ENCODE assay signal across 14 cellular contexts in genomic region chr10:43809211-43809930, GRCh38.
DNase-seq lines count a peak whose midpoint lies in the region; ATAC-seq, FAIRE-seq and TF ChIP-seq lines count a peak whose summit lies in the region.
"Had no signal": no experiment of that assay in that cellular context is flagged by ENCODE, and none has a peak within 500 bp of the region (broad histone marks: within the 10 kb centered on the region; RNA-seq: fewer than 3 reads in every experiment).

No MANE protein-coding gene starts in this region.

- no peaks in the 10 kb centered on the region for H4K20me1 ChIP-seq in BLaER1

- H3K4me3 ChIP-seq in BLaER1 (no peak overlapping the region), epithelial cell of proximal tubule (ENCODE audit: low read depth, low read length) (no peak overlapping the region), dorsolateral prefrontal cortex (no peak overlapping the region)

- no peaks in the 10 kb centered on the region for H3K36me3 Mint-ChIP-seq in osteocyte (ENCODE audit: unreplicated experiment)

- H3K4me1 ChIP-seq in BLaER1 = peaks cover 68% of the 10 kb centered on the region
- H3K4me1 ChIP-seq: Caco-2 had no signal

- no peak for ATAC-seq in GM21423 (IDR thresholded peaks at IDR 0.05; ENCODE audit: unreplicated experiment)
- ATAC-seq: activated T-cell treated with anti-CD3 and anti-CD28 coated beads, Interleukin-2, amount 50 U/mL, for 72 hours; HepG2 had no signal

- peaks cover 45% of the 10 kb centered on the region for H3K4me1 Mint-ChIP-seq in osteocyte (ENCODE audit: unreplicated experiment)

- H3K27me3 Mint-ChIP-seq in osteocyte (ENCODE audit: unreplicated experiment) = peaks cover 8% of the 10 kb centered on the region
- H3K27me3 Mint-ChIP-seq: dendritic cell treated with granulocyte-macrophage colony-stimulating factor and Interleukin-4, amounts not matched to agents 40 ng/mL and 50 ng/mL, for 4 days had no signal

- no peaks in the 10 kb centered on the region for H3K9me3 Mint-ChIP-seq in osteocyte (ENCODE audit: unreplicated experiment)
- H3K9me3 Mint-ChIP-seq: activated T-cell treated with anti-CD3 and anti-CD28 coated beads, Interleukin-2, amount 50 U/mL, for 72 hours; dendritic cell treated with granulocyte-macrophage colony-stimulating factor and Interleukin-4, amounts not matched to agents 40 ng/mL and 50 ng/mL, for 4 days had no signal

- no peaks in the 10 kb centered on the region for H3K9me3 ChIP-seq in BLaER1
- H3K9me3 ChIP-seq: Caco-2 had no signal

- H3K4me3 Mint-ChIP-seq in osteocyte (ENCODE audit: unreplicated experiment) = peak overlapping the region; percentile 20
- H3K4me3 Mint-ChIP-seq: activated T-cell treated with anti-CD3 and anti-CD28 coated beads, Interleukin-2, amount 50 U/mL, for 72 hours; dendritic cell treated with granulocyte-macrophage colony-stimulating factor and Interleukin-4, amounts not matched to agents 40 ng/mL and 50 ng/mL, for 4 days had no signal

- no peaks in the 10 kb centered on the region for H3K36me3 ChIP-seq in BLaER1

- intact Hi-C loops in dorsolateral prefrontal cortex (cut with DNase I) = no loop called here

- no peak for TF ChIP-seq CTCF in epithelial cell of proximal tubule (conservative IDR thresholded peaks at IDR 0.05; ENCODE audit: low read depth, low read length)
- TF ChIP-seq CTCF in osteocyte (IDR thresholded peaks at IDR 0.05) = no peak
- no peak for TF ChIP-seq CTCF in dorsolateral prefrontal cortex (IDR thresholded peaks at IDR 0.05 in 54 of 56, conservative IDR thresholded peaks at IDR 0.05 in 2 of 56; ENCODE audit: low read depth in 1 of 56, partially characterized antibody in 56 of 56)
- no peak for TF ChIP-seq CTCF in D721Med (IDR thresholded peaks at IDR 0.05; ENCODE audit: insufficient read depth, missing control alignments)

- peak overlapping the region; percentile 82 for H3K4me2 ChIP-seq in BLaER1

- DNase-seq in M059J (ENCODE audit: low read depth) (peak; percentile 95), epithelial cell of proximal tubule (ENCODE audit: low read depth) (peak; percentile 46), osteocyte (ENCODE audit: extremely low spot score, unreplicated experiment) (no peak), dorsolateral prefrontal cortex (no peak), D721Med (ENCODE audit: insufficient read length, low spot score) (no peak)
- DNase-seq in central memory CD4-positive, alpha-beta T cell = no peak
- DNase-seq: activated T-cell treated with anti-CD3 and anti-CD28 coated beads, Interleukin-2, amount 50 U/mL, for 72 hours; Caco-2; NCI-H2107 had no signal

- H3K27ac ChIP-seq in BLaER1 (peak overlapping the region; percentile 71; the same call in 1 of the 2 replicates), dorsolateral prefrontal cortex (no peak overlapping the region)
- H3K27ac ChIP-seq: VCaP had no signal

- H3K27me3 ChIP-seq in BLaER1 = no peaks in the 10 kb centered on the region
- peaks cover 0 to 3% (median 0%) of the 10 kb centered on the region in 45 donors for H3K27me3 ChIP-seq in dorsolateral prefrontal cortex

- FAIRE-seq in D721Med (lab: Jason Lieb, UNC) = no peak
- FAIRE-seq: HepG2 had no signal

- H3K27ac Mint-ChIP-seq in osteocyte (ENCODE audit: unreplicated experiment) = peak overlapping the region; percentile 56
- H3K27ac Mint-ChIP-seq: activated T-cell treated with anti-CD3 and anti-CD28 coated beads, Interleukin-2, amount 50 U/mL, for 72 hours; dendritic cell treated with granulocyte-macrophage colony-stimulating factor and Interleukin-4, amounts not matched to agents 40 ng/mL and 50 ng/mL, for 4 days had no signal

- H3K9ac ChIP-seq in BLaER1 = no peak overlapping the region

Comparison
In these comparisons a context has a peak if more than half of its experiments do, and no peak if none do; other contexts are left out.
1. DNase-seq: peak in M059J (single experiment) and epithelial cell of proximal tubule (single experiment); none in osteocyte (single experiment), dorsolateral prefrontal cortex (0 of 10), central memory CD4-positive, alpha-beta T cell (single experiment) and D721Med (single experiment).